In genomic region chr12:49959570-49960473, GRCh38 we compare ENCODE assay signal across 11 cellular contexts. TPM values are rescaled to one million over a fixed set of nuclear protein-coding genes. Genes with fewer than 3 reads are reported as not detected.
A peak's percentile ranks its signal among the peaks of the same experiment; 100 is the strongest.
DNase-seq lines count a peak whose midpoint lies in the region; ATAC-seq, FAIRE-seq and TF ChIP-seq lines count a peak whose summit lies in the region.
"Had no signal": no experiment of that assay in that cellular context is flagged by ENCODE, and none has a peak within 500 bp of the region (broad histone marks: within the 10 kb centered on the region; RNA-seq: fewer than 3 reads in every experiment).

No MANE protein-coding gene starts in this region.

- peaks cover 12% of the 10 kb centered on the region for H3K4me1 ChIP-seq in cardiac muscle cell (ENCODE audit: low read depth)

- intact Hi-C loops in left ventricle myocardium superior (cut with micrococcal nuclease), result no loop called here

- H3K36me3 ChIP-seq in cardiac muscle cell (no peaks in the 10 kb centered on the region), kidney epithelial cell (ENCODE audit: control insufficient read depth, insufficient read depth, low read length) (no peaks in the 10 kb centered on the region)

- H3K27me3 ChIP-seq in cardiac muscle cell (peaks cover 96% of the 10 kb centered on the region), kidney epithelial cell (ENCODE audit: control insufficient read depth, insufficient read depth, low read length) (peaks cover 36% of the 10 kb centered on the region)

- no peak for FAIRE-seq in urothelium cell line (lab: Jason Lieb, UNC)
- FAIRE-seq: frontal cortex had no signal

- ATAC-seq in left ventricle myocardium superior (no peak), SK-N-SH treated with all-trans-retinoic acid at 6 μM for 48 hours (peak; percentile 64), HG03460 (IDR thresholded peaks at IDR 0.05; ENCODE audit: unreplicated experiment) (no peak), GM21723 (IDR thresholded peaks at IDR 0.05; ENCODE audit: unreplicated experiment) (no peak)

- H3K4me3 ChIP-seq in cardiac muscle cell, result no peak overlapping the region
- H3K4me3 ChIP-seq in kidney epithelial cell (ENCODE audit: low read depth, low read length), result no peak overlapping the region
- H3K4me3 ChIP-seq: SK-N-MC had no signal

- H3K9me3 ChIP-seq in cardiac muscle cell (ENCODE audit: low read depth), result no peaks in the 10 kb centered on the region

- TF ChIP-seq CTCF in cardiac muscle cell (IDR thresholded peaks at IDR 0.05; ENCODE audit: low read depth, low read length) (no peak), kidney epithelial cell (IDR thresholded peaks at IDR 0.05; ENCODE audit: insufficient read depth, low read length, poor library complexity, severe bottlenecking) (no peak)

- peak; percentile 40 to 77 for DNase-seq in cardiac muscle cell (ENCODE audit: low read depth in 1 of 2, low spot score in 1 of 2)
- DNase-seq in left ventricle myocardium superior, result no peak
- DNase-seq in kidney epithelial cell (ENCODE audit: low read depth), result peak; percentile 59
- peak; percentile 84 for DNase-seq in urothelium cell line (ENCODE audit: low spot score)
- DNase-seq in NCI-H524 (lab: John Stamatoyannopoulos, UW), result no peak
- DNase-seq: activated gamma-delta T cell treated with Interleukin-2 at 50 U/mL for 16 hours had no signal

- H3K27ac ChIP-seq in cardiac muscle cell, result no peak overlapping the region
- H3K27ac ChIP-seq: SK-N-MC had no signal

TF ChIP-seq in SK-N-SH treated with all-trans-retinoic acid at 6 μM for 48 hours, 23 proteins besides CTCF, POLR2A, EP300 and RAD21:
- TF ChIP-seq, protein P1, sequence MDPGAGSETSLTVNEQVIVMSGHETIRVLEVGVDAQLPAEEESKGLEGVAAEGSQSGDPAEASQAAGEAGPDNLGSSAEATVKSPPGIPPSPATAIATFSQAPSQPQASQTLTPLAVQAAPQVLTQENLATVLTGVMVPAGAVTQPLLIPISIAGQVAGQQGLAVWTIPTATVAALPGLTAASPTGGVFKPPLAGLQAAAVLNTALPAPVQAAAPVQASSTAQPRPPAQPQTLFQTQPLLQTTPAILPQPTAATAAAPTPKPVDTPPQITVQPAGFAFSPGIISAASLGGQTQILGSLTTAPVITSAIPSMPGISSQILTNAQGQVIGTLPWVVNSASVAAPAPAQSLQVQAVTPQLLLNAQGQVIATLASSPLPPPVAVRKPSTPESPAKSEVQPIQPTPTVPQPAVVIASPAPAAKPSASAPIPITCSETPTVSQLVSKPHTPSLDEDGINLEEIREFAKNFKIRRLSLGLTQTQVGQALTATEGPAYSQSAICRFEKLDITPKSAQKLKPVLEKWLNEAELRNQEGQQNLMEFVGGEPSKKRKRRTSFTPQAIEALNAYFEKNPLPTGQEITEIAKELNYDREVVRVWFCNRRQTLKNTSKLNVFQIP (CRISPR knock-in tag; IDR thresholded peaks at IDR 0.05; ENCODE audit: borderline replicate concordance, low read depth), result no peak
- TF ChIP-seq, protein P2, sequence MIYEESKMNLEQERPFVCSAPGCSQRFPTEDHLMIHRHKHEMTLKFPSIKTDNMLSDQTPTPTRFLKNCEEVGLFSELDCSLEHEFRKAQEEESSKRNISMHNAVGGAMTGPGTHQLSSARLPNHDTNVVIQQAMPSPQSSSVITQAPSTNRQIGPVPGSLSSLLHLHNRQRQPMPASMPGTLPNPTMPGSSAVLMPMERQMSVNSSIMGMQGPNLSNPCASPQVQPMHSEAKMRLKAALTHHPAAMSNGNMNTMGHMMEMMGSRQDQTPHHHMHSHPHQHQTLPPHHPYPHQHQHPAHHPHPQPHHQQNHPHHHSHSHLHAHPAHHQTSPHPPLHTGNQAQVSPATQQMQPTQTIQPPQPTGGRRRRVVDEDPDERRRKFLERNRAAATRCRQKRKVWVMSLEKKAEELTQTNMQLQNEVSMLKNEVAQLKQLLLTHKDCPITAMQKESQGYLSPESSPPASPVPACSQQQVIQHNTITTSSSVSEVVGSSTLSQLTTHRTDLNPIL (CRISPR knock-in tag; IDR thresholded peaks at IDR 0.05; ENCODE audit: low read depth), result no peak
- TF ChIP-seq PPARA (CRISPR knock-in tag; IDR thresholded peaks at IDR 0.05; ENCODE audit: borderline replicate concordance) (no peak), ZNF8 (CRISPR knock-in tag; IDR thresholded peaks at IDR 0.05) (no peak), TOX (CRISPR knock-in tag; IDR thresholded peaks at IDR 0.05; ENCODE audit: borderline replicate concordance) (no peak), ZNF565 (CRISPR knock-in tag; conservative IDR thresholded peaks at IDR 0.05; ENCODE audit: low read depth) (no peak), BACH2 (CRISPR knock-in tag; IDR thresholded peaks at IDR 0.05; ENCODE audit: borderline replicate concordance) (no peak), ZC3H10 (CRISPR knock-in tag; IDR thresholded peaks at IDR 0.05) (no peak), PATZ1 (CRISPR knock-in tag; IDR thresholded peaks at IDR 0.05; ENCODE audit: borderline replicate concordance) (no peak), CSRNP3 (CRISPR knock-in tag; IDR thresholded peaks at IDR 0.05) (no peak), ISL1 (CRISPR knock-in tag; IDR thresholded peaks at IDR 0.05) (no peak), ZFP3 (CRISPR knock-in tag; IDR thresholded peaks at IDR 0.05) (no peak), TCF4 (CRISPR knock-in tag; IDR thresholded peaks at IDR 0.05; ENCODE audit: borderline replicate concordance) (no peak)
TF ChIP-seq in SK-N-SH treated with all-trans-retinoic acid at 6 μM for 48 hours: peak in this region for 0.

RNA-seq across cellular contexts. Expression of gene AQP5, which starts 1.9 kb away (rescaled TPM):
- 1.6 TPM in 1 of 2 replicates, not detected in the other for total RNA-seq in cardiac muscle cell
- 0.56 and 0.74 TPM in 2 replicates for polyA plus RNA-seq in cardiac muscle cell
- total RNA-seq in left ventricle myocardium superior, result 0.40 TPM
- not detected in 2 replicates for total RNA-seq in kidney epithelial cell

RNA-seq across cellular contexts. Expression of gene AQP2, which starts 9.3 kb away (rescaled TPM):
- total RNA-seq in cardiac muscle cell (not detected in 2 replicates), left ventricle myocardium superior (not detected), kidney epithelial cell (not detected in 2 replicates)
- not detected in 2 replicates for polyA plus RNA-seq in cardiac muscle cell
- total RNA-seq: frontal cortex had no signal

RNA-seq across cellular contexts. Expression of gene AQP6, which starts 12.9 kb away (rescaled TPM):
- 1.8 TPM in 1 of 2 replicates, not detected in the other for total RNA-seq in cardiac muscle cell
- polyA plus RNA-seq in cardiac muscle cell, result 0.26 and 0.42 TPM in 2 replicates
- total RNA-seq in left ventricle myocardium superior, result not detected
- total RNA-seq in kidney epithelial cell, result not detected in 2 replicates
- total RNA-seq: frontal cortex had no signal

RNA-seq across cellular contexts. Expression of gene FAIM2, which starts 56.1 kb away (rescaled TPM):
- total RNA-seq in cardiac muscle cell (0.06 TPM in 1 of 2 replicates, not detected in the other), left ventricle myocardium superior (8.2 TPM), kidney epithelial cell (not detected in 2 replicates)
- 0.49 TPM in 1 of 2 replicates, not detected in the other for polyA plus RNA-seq in cardiac muscle cell

Comparison
In these comparisons a context has a peak if more than half of its experiments do, and no peak if none do; other contexts are left out.
1. DNase-seq: peak in cardiac muscle cell (2 of 2), kidney epithelial cell (single experiment) and urothelium cell line (single experiment); none in left ventricle myocardium superior (single experiment) and NCI-H524 (0 of 2).